Comparison of ENCODE assay signal across 23 cellular contexts in the genomic region with DNA sequence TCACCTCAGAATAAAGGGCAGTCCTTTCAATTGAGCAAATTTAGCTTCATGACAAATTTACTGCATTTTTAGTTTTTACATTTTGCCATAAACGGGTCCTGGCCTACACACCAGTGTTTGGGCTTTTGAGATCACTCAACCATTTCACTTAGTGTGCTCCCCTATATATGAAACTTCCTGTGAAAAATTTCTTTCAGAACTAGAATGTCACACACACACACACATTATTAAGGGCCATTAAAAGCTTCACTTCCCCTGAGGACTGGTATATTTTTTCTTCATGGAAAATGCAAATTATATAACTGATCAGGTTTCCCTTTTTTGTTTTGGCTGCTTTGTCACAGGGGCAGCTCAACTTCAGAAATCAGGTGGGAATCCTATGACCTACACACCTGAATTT.
"Had no signal": no experiment of that assay in that cellular context is flagged by ENCODE, and none has a peak within 500 bp of the region (broad histone marks: within the 10 kb centered on the region; RNA-seq: fewer than 3 reads in every experiment).

No MANE protein-coding gene starts in this region.

- H3K36me3 ChIP-seq: esophagus squamous epithelium, gastroesophageal sphincter, left ventricle myocardium inferior, lower lobe of right lung, ovary, suprapubic skin, thyroid gland had no signal

- H3K4me3 Mint-ChIP-seq: dendritic cell treated with granulocyte-macrophage colony-stimulating factor and Interleukin-4, amounts not matched to agents 40 ng/mL and 50 ng/mL, for 4 days; effector memory CD8-positive, alpha-beta T cell; memory B cell; mesothelial cell of epicardium; natural killer cell; neural crest cell; type B pancreatic cell had no signal

- DNase-seq: effector memory CD8-positive, alpha-beta T cell; esophagus squamous epithelium; foreskin fibroblast; head of caudate nucleus; kidney; left cardiac atrium; left ventricle myocardium inferior; lower lobe of right lung; natural killer cell; ovary; right cardiac atrium; small intestine; stimulated activated CD4-positive, alpha-beta T cell treated with anti-CD3 and anti-CD28 coated beads, Interleukin-12 subunit alpha, Interleukin-12 subunit beta, amount 100 ng/mL, for 4 hours; stimulated activated naive CD8-positive, alpha-beta T cell treated with anti-CD3 and anti-CD28 coated beads, Interleukin-15, Interleukin-2, amounts not matched to agents 100 U/mL and 50 U/mL, for 24 hours; thyroid gland had no signal

- H3K27ac ChIP-seq: esophagus squamous epithelium, gastroesophageal sphincter, hepatocyte, left ventricle myocardium inferior, lower lobe of right lung, ovary, suprapubic skin, thyroid gland had no signal

- H3K4me2 ChIP-seq: hepatocyte had no signal

- H3K9me3 ChIP-seq: esophagus squamous epithelium, gastroesophageal sphincter, left ventricle myocardium inferior, lower lobe of right lung, ovary, suprapubic skin, thyroid gland had no signal

- H3K36me3 Mint-ChIP-seq: mesothelial cell of epicardium, natural killer cell had no signal

- H3K4me1 Mint-ChIP-seq: mesothelial cell of epicardium, natural killer cell, neural crest cell had no signal

- H3K79me2 ChIP-seq: hepatocyte had no signal

- H3K4me1 ChIP-seq: esophagus squamous epithelium, gastroesophageal sphincter, left ventricle myocardium inferior, lower lobe of right lung, suprapubic skin, thyroid gland had no signal

- H3K27me3 Mint-ChIP-seq: dendritic cell treated with granulocyte-macrophage colony-stimulating factor and Interleukin-4, amounts not matched to agents 40 ng/mL and 50 ng/mL, for 4 days; effector memory CD8-positive, alpha-beta T cell; memory B cell; type B pancreatic cell had no signal

- H3K4me3 ChIP-seq: esophagus squamous epithelium, gastroesophageal sphincter, hepatocyte, left ventricle myocardium inferior, lower lobe of right lung, ovary, suprapubic skin, thyroid gland had no signal

- ATAC-seq: effector memory CD8-positive, alpha-beta T cell; gastroesophageal sphincter; left cardiac atrium; lower lobe of right lung; natural killer cell; right cardiac atrium; stimulated activated naive CD8-positive, alpha-beta T cell treated with anti-CD3 and anti-CD28 coated beads, Interleukin-15, Interleukin-2, amounts not matched to agents 100 U/mL and 50 U/mL, for 24 hours had no signal

- H3K27me3 ChIP-seq: esophagus squamous epithelium, gastroesophageal sphincter, hepatocyte, ovary, suprapubic skin, thyroid gland had no signal

- H3K9me3 Mint-ChIP-seq: dendritic cell treated with granulocyte-macrophage colony-stimulating factor and Interleukin-4, amounts not matched to agents 40 ng/mL and 50 ng/mL, for 4 days; effector memory CD8-positive, alpha-beta T cell; memory B cell; mesothelial cell of epicardium; natural killer cell; neural crest cell; type B pancreatic cell had no signal
